ENCODE assay signal across 16 cellular contexts in genomic region chr14:42965512-42965911, GRCh38.
A peak's percentile ranks its signal among the peaks of the same experiment; 100 is the strongest.
DNase-seq lines count a peak whose midpoint lies in the region; ATAC-seq and TF ChIP-seq lines count a peak whose summit lies in the region.
"Had no signal": no experiment of that assay in that cellular context is flagged by ENCODE, and none has a peak within 500 bp of the region (broad histone marks: within the 10 kb centered on the region; RNA-seq: fewer than 3 reads in every experiment).

No MANE protein-coding gene starts in this region.

- H3K27me3 Mint-ChIP-seq in GM23338 (ENCODE audit: insufficient read depth, low read depth, poor library complexity) = peaks cover 1% of the 10 kb centered on the region
- H3K27me3 Mint-ChIP-seq: CD4-positive, alpha-beta T cell had no signal

- no peak overlapping the region for H2AFZ ChIP-seq in GM23338
- H2AFZ ChIP-seq: GM23248, PC-9 had no signal

- H3K4me1 ChIP-seq in GM23338 (ENCODE audit: insufficient read depth) = no peaks in the 10 kb centered on the region
- H3K4me1 ChIP-seq in left ventricle myocardium inferior = no peaks in the 10 kb centered on the region

- H3K79me2 ChIP-seq in GM23338 (replicated peaks; ENCODE audit: insufficient read depth) = no peaks in the 10 kb centered on the region

- no peaks in the 10 kb centered on the region for H4K20me1 ChIP-seq in GM23338 (replicated peaks; ENCODE audit: insufficient read depth)

- peaks cover 2% of the 10 kb centered on the region; the same call in 1 of the 3 replicates for H3K9me3 Mint-ChIP-seq in GM23338

- H3K27ac ChIP-seq in GM23338 (ENCODE audit: low read depth) = no peak overlapping the region
- H3K27ac ChIP-seq in left ventricle myocardium inferior (replicated peaks) = no peak overlapping the region
- H3K27ac ChIP-seq: GM23248, PC-9, RWPE1 had no signal

- no peaks in the 10 kb centered on the region for H3K27me3 ChIP-seq in GM23338 (ENCODE audit: insufficient read depth)
- no peaks in the 10 kb centered on the region for H3K27me3 ChIP-seq in left ventricle myocardium inferior (ENCODE audit: low read depth)

- peak; percentile 76 for ATAC-seq in GM23338

- in situ Hi-C loops in SK-MEL-5 (cut with HindIII; ENCODE audit: low pct_unique_long_range_greater_than_20kb, low sequenced_read_pairs) = no loop called here

- H3K9me3 ChIP-seq in left ventricle myocardium inferior (replicated peaks) = peaks cover 3% of the 10 kb centered on the region

- H3K4me3 Mint-ChIP-seq in GM23338 = no peak overlapping the region
- H3K4me3 Mint-ChIP-seq: CD4-positive, alpha-beta T cell had no signal

- H3K27ac Mint-ChIP-seq in GM23338 = no peak overlapping the region
- H3K27ac Mint-ChIP-seq: CD4-positive, alpha-beta T cell had no signal

- H3K36me3 Mint-ChIP-seq in GM23338 (ENCODE audit: low read depth) = 0 out of 3 replicates have a peak, but pooled peaks cover 2% of the 10 kb centered on the region

- intact Hi-C loops in left ventricle myocardium inferior (cut with micrococcal nuclease) = no loop called here

- H3K36me3 ChIP-seq in GM23338 (ENCODE audit: insufficient read depth) (no peaks in the 10 kb centered on the region), left ventricle myocardium inferior (no peaks in the 10 kb centered on the region)

- no peak overlapping the region for H3K4me2 ChIP-seq in GM23338
- H3K4me2 ChIP-seq: PC-9 had no signal

- H3K4me3 ChIP-seq in GM23338 (no peak overlapping the region), left ventricle myocardium inferior (no peak overlapping the region)
- H3K4me3 ChIP-seq: GM23248, PC-9 had no signal

- H3K4me1 Mint-ChIP-seq in GM23338 = peaks cover 3% of the 10 kb centered on the region; the same call in 1 of the 3 replicates

- DNase-seq in GM23338 (ENCODE audit: low spot score) (no peak), SK-MEL-5 (ENCODE audit: low read depth, low spot score) (peak; percentile 6), hippocampal formation (lab: John Stamatoyannopoulos, UW) (peak; percentile 1 to 42), retina (peak; percentile 23), NCI-H2227 treated with DMSO at 0.1 percent for 48 hours (lab: John Stamatoyannopoulos, UW) (no peak), left ventricle myocardium inferior (no peak)
- DNase-seq in stimulated activated CD8-positive, alpha-beta memory T cell treated with anti-CD3 and anti-CD28 coated beads, Interleukin-4, amount 100 ng/mL, for 48 hours = no peak
- DNase-seq: CD4-positive, alpha-beta T cell; GF-D8; GM23248; NCI-H1092 treated with DMSO at 0.1 percent for 48 hours; NCI-H146; NCI-H2029 treated with DMSO at 0.1 percent for 48 hours; NCI-H510A treated with DMSO at 0.1 percent for 48 hours; PC-9 had no signal

- no peaks in the 10 kb centered on the region for H3K9me2 ChIP-seq in GM23338 (ENCODE audit: insufficient read depth)

- H3F3A ChIP-seq in GM23338 (replicated peaks; ENCODE audit: low read depth) = no peaks in the 10 kb centered on the region

- TF ChIP-seq CTCF in GM23338 (conservative IDR thresholded peaks at IDR 0.05; ENCODE audit: low read depth in 2 of 2) (no peak), left ventricle myocardium inferior (IDR thresholded peaks at IDR 0.05; ENCODE audit: borderline replicate concordance) (no peak)

TF ChIP-seq in GM23338, 12 proteins besides CTCF, POLR2A, EP300 and RAD21 (continues in another document):
- TF ChIP-seq, protein P1, sequence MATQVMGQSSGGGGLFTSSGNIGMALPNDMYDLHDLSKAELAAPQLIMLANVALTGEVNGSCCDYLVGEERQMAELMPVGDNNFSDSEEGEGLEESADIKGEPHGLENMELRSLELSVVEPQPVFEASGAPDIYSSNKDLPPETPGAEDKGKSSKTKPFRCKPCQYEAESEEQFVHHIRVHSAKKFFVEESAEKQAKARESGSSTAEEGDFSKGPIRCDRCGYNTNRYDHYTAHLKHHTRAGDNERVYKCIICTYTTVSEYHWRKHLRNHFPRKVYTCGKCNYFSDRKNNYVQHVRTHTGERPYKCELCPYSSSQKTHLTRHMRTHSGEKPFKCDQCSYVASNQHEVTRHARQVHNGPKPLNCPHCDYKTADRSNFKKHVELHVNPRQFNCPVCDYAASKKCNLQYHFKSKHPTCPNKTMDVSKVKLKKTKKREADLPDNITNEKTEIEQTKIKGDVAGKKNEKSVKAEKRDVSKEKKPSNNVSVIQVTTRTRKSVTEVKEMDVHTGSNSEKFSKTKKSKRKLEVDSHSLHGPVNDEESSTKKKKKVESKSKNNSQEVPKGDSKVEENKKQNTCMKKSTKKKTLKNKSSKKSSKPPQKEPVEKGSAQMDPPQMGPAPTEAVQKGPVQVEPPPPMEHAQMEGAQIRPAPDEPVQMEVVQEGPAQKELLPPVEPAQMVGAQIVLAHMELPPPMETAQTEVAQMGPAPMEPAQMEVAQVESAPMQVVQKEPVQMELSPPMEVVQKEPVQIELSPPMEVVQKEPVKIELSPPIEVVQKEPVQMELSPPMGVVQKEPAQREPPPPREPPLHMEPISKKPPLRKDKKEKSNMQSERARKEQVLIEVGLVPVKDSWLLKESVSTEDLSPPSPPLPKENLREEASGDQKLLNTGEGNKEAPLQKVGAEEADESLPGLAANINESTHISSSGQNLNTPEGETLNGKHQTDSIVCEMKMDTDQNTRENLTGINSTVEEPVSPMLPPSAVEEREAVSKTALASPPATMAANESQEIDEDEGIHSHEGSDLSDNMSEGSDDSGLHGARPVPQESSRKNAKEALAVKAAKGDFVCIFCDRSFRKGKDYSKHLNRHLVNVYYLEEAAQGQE (IDR thresholded peaks at IDR 0.05; ENCODE audit: unreplicated experiment) = no peak
- TF ChIP-seq POLR2AphosphoS5 (IDR thresholded peaks at IDR 0.05; ENCODE audit: low read depth) = no peak
- no peak for TF ChIP-seq ZNF114 (CRISPR knock-in tag; IDR thresholded peaks at IDR 0.05)
- no peak for TF ChIP-seq EZH2phosphoT487 (IDR thresholded peaks at IDR 0.05; ENCODE audit: unreplicated experiment)
- TF ChIP-seq EZH2 (IDR thresholded peaks at IDR 0.05; ENCODE audit: low read depth, unreplicated experiment) = no peak
- TF ChIP-seq ZNF331 (CRISPR knock-in tag; IDR thresholded peaks at IDR 0.05; ENCODE audit: low read depth) = no peak
- no peak for TF ChIP-seq STAT1 (IDR thresholded peaks at IDR 0.05; ENCODE audit: unreplicated experiment)
- TF ChIP-seq CREB1 (CRISPR knock-in tag; IDR thresholded peaks at IDR 0.05; ENCODE audit: low read depth) = no peak
- no peak for TF ChIP-seq JUNB (IDR thresholded peaks at IDR 0.05; ENCODE audit: unreplicated experiment)
- TF ChIP-seq, protein P2, sequence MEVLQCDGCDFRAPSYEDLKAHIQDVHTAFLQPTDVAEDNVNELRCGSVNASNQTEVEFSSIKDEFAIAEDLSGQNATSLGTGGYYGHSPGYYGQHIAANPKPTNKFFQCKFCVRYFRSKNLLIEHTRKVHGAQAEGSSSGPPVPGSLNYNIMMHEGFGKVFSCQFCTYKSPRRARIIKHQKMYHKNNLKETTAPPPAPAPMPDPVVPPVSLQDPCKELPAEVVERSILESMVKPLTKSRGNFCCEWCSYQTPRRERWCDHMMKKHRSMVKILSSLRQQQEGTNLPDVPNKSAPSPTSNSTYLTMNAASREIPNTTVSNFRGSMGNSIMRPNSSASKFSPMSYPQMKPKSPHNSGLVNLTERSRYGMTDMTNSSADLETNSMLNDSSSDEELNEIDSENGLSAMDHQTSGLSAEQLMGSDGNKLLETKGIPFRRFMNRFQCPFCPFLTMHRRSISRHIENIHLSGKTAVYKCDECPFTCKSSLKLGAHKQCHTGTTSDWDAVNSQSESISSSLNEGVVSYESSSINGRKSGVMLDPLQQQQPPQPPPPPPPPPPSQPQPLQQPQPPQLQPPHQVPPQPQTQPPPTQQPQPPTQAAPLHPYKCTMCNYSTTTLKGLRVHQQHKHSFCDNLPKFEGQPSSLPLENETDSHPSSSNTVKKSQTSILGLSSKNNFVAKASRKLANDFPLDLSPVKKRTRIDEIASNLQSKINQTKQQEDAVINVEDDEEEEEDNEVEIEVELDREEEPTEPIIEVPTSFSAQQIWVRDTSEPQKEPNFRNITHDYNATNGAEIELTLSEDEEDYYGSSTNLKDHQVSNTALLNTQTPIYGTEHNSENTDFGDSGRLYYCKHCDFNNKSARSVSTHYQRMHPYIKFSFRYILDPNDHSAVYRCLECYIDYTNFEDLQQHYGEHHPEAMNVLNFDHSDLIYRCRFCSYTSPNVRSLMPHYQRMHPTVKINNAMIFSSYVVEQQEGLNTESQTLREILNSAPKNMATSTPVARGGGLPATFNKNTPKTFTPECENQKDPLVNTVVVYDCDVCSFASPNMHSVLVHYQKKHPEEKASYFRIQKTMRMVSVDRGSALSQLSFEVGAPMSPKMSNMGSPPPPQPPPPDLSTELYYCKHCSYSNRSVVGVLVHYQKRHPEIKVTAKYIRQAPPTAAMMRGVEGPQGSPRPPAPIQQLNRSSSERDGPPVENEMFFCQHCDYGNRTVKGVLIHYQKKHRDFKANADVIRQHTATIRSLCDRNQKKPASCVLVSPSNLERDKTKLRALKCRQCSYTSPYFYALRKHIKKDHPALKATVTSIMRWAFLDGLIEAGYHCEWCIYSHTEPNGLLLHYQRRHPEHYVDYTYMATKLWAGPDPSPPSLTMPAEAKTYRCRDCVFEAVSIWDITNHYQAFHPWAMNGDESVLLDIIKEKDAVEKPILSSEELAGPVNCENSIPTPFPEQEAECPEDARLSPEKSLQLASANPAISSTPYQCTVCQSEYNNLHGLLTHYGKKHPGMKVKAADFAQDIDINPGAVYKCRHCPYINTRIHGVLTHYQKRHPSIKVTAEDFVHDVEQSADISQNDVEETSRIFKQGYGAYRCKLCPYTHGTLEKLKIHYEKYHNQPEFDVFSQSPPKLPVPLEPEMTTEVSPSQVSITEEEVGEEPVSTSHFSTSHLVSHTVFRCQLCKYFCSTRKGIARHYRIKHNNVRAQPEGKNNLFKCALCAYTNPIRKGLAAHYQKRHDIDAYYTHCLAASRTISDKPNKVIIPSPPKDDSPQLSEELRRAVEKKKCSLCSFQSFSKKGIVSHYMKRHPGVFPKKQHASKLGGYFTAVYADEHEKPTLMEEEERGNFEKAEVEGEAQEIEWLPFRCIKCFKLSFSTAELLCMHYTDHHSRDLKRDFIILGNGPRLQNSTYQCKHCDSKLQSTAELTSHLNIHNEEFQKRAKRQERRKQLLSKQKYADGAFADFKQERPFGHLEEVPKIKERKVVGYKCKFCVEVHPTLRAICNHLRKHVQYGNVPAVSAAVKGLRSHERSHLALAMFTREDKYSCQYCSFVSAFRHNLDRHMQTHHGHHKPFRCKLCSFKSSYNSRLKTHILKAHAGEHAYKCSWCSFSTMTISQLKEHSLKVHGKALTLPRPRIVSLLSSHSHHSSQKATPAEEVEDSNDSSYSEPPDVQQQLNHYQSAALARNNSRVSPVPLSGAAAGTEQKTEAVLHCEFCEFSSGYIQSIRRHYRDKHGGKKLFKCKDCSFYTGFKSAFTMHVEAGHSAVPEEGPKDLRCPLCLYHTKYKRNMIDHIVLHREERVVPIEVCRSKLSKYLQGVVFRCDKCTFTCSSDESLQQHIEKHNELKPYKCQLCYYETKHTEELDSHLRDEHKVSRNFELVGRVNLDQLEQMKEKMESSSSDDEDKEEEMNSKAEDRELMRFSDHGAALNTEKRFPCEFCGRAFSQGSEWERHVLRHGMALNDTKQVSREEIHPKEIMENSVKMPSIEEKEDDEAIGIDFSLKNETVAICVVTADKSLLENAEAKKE (CRISPR knock-in tag; IDR thresholded peaks at IDR 0.05) = no peak
- TF ChIP-seq NANOG (IDR thresholded peaks at IDR 0.05; ENCODE audit: borderline replicate concordance) = no peak

Comparison
In these comparisons a context has a peak if more than half of its experiments do, and no peak if none do; other contexts are left out.
1. DNase-seq: peak in SK-MEL-5 (single experiment), hippocampal formation (2 of 2) and retina (single experiment); none in GM23338 (single experiment), NCI-H2227 treated with DMSO at 0.1 percent for 48 hours (single experiment), left ventricle myocardium inferior (single experiment) and stimulated activated CD8-positive, alpha-beta memory T cell treated with anti-CD3 and anti-CD28 coated beads, Interleukin-4, amount 100 ng/mL, for 48 hours (single experiment).